Comparison of ENCODE assay signal across 8 cellular contexts in the genomic region with DNA sequence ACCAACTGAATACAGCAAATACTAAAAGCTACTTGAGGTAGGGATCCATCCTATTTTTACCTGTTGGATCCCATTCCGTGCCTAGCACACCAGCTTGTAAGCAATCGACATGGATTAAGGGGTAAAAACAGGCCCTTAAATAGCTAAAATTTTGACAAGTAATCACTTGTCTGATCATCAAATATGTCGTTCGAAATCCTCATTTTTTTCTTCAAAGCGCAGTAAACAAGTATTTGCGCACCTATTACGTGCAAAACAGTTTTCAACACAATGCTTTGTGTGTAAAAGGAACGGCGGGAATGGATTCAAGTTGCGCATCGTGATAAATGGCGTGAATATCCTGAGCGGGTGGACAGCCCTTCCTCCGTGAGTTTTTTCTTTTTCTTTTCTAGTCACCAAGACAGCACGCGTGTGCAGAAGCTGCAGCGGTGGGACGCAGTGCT. TPM values are rescaled to one million over a fixed set of nuclear protein-coding genes. Genes with fewer than 3 reads are reported as not detected.
A peak's percentile ranks its signal among the peaks of the same experiment; 100 is the strongest.
DNase-seq lines count a peak whose midpoint lies in the region; ATAC-seq and TF ChIP-seq lines count a peak whose summit lies in the region.

No MANE protein-coding gene starts in this region.

- no peaks in the 10 kb centered on the region for H3K36me3 ChIP-seq in OCI-LY1 (ENCODE audit: insufficient read depth, low read length)

- no peak overlapping the region for H3K27ac ChIP-seq in OCI-LY1 (ENCODE audit: low read depth, low read length, poor library complexity, severe bottlenecking)

- no peak overlapping the region; the same call in 1 of the 2 replicates for H3K9ac ChIP-seq in OCI-LY1 (ENCODE audit: low read length)

- H3K4me1 ChIP-seq in OCI-LY1 (ENCODE audit: insufficient read depth, low read length, severe bottlenecking), result peaks cover 15% of the 10 kb centered on the region

- no peaks in the 10 kb centered on the region for H3K9me2 ChIP-seq in OCI-LY1 (ENCODE audit: low read depth, low read length)

- no peaks in the 10 kb centered on the region for H3K9me3 ChIP-seq in OCI-LY1 (ENCODE audit: low read length)

- DNase-seq in EL, result peak; percentile 2
- no peak for DNase-seq in epithelial cell of esophagus (ENCODE audit: low read depth)
- DNase-seq in pons (ENCODE audit: low spot score), result peak; percentile 63
- no peak for DNase-seq in activated gamma-delta T cell (lab: John Stamatoyannopoulos, UW)
- no peak for DNase-seq in mesenteric fat pad (ENCODE audit: low spot score)
- DNase-seq in KG1 (lab: John Stamatoyannopoulos, UW), result no peak

- no peak overlapping the region for H2AFZ ChIP-seq in OCI-LY1 (ENCODE audit: low read length)

- no peak for ATAC-seq in HG03135 (IDR thresholded peaks at IDR 0.05; ENCODE audit: unreplicated experiment)

- no peak for TF ChIP-seq CTCF in OCI-LY1 (IDR thresholded peaks at IDR 0.05; ENCODE audit: low read length)
- no peak for TF ChIP-seq CTCF in epithelial cell of esophagus (IDR thresholded peaks at IDR 0.05; ENCODE audit: insufficient read depth, low read depth, low read length, missing control alignments)

- peak overlapping the region; percentile 72 for H3K4me2 ChIP-seq in OCI-LY1 (ENCODE audit: low read length)

- H3K27me3 ChIP-seq in OCI-LY1 (ENCODE audit: insufficient read depth, low read length), result no peaks in the 10 kb centered on the region

- H3K4me3 ChIP-seq in OCI-LY1 (ENCODE audit: low read depth, low read length, poor library complexity, severe bottlenecking) (peak overlapping the region; percentile 69), epithelial cell of esophagus (ENCODE audit: low read length) (peak overlapping the region; percentile 74)

- no peaks in the 10 kb centered on the region for H3F3A ChIP-seq in OCI-LY1 (ENCODE audit: insufficient read depth, low read length)

- H4K20me1 ChIP-seq in OCI-LY1 (ENCODE audit: insufficient read depth, low read length), result no peaks in the 10 kb centered on the region

- H3K79me2 ChIP-seq in OCI-LY1 (ENCODE audit: insufficient read depth, low read length), result no peaks in the 10 kb centered on the region

RNA-seq across cellular contexts. Expression of a gene that starts 1.4 kb away (rescaled TPM):
- 15.9 TPM for total RNA-seq in mesenteric fat pad

Comparison
In these comparisons a context has a peak if more than half of its experiments do, and no peak if none do; other contexts are left out.
1. DNase-seq: peak in EL (single experiment) and pons (single experiment); none in epithelial cell of esophagus (single experiment), activated gamma-delta T cell (single experiment), mesenteric fat pad (single experiment) and KG1 (single experiment).